1 cellular context compared by ENCODE assay signal in genomic region chr3:44509985-44510360, GRCh38.
TF ChIP-seq lines count a peak whose summit lies in the region.

No MANE protein-coding gene starts in this region.

TF ChIP-seq in A549, 52 proteins besides CTCF, POLR2A, EP300 and RAD21 (continued from another document):
- TF ChIP-seq, protein P1, sequence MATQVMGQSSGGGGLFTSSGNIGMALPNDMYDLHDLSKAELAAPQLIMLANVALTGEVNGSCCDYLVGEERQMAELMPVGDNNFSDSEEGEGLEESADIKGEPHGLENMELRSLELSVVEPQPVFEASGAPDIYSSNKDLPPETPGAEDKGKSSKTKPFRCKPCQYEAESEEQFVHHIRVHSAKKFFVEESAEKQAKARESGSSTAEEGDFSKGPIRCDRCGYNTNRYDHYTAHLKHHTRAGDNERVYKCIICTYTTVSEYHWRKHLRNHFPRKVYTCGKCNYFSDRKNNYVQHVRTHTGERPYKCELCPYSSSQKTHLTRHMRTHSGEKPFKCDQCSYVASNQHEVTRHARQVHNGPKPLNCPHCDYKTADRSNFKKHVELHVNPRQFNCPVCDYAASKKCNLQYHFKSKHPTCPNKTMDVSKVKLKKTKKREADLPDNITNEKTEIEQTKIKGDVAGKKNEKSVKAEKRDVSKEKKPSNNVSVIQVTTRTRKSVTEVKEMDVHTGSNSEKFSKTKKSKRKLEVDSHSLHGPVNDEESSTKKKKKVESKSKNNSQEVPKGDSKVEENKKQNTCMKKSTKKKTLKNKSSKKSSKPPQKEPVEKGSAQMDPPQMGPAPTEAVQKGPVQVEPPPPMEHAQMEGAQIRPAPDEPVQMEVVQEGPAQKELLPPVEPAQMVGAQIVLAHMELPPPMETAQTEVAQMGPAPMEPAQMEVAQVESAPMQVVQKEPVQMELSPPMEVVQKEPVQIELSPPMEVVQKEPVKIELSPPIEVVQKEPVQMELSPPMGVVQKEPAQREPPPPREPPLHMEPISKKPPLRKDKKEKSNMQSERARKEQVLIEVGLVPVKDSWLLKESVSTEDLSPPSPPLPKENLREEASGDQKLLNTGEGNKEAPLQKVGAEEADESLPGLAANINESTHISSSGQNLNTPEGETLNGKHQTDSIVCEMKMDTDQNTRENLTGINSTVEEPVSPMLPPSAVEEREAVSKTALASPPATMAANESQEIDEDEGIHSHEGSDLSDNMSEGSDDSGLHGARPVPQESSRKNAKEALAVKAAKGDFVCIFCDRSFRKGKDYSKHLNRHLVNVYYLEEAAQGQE (IDR thresholded peaks at IDR 0.05) = no peak
- no peak for TF ChIP-seq TFCP2L1 (CRISPR knock-in tag; IDR thresholded peaks at IDR 0.05)
